In the genomic region with DNA sequence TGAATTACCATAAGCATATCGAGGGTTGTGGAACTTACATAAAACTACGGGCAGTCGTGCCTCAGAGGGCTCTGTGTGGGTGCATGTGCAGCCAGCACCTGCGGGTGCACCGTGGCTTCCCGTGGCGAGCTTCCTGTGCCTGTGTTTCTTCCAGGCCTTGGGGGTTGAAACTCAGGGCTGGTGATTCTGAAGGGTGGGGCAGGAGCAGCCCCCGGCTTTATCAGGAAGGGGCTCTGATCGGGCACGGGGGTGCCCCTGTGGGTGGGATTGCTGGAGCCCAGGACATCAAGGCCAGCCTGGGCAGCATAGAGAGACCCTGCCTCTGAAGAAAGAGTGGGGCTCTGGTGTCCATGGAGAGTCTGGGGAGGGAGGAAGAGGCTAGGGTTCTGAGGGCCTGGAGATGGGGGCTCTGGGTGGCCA, we compare ENCODE assay signal across 11 cellular contexts. TPM values are rescaled to one million over a fixed set of nuclear protein-coding genes. Genes with fewer than 3 reads are reported as not detected.
DNase-seq lines count a peak whose midpoint lies in the region; ATAC-seq and TF ChIP-seq lines count a peak whose summit lies in the region.
"Had no signal": no experiment of that assay in that cellular context is flagged by ENCODE, and none has a peak within 500 bp of the region (broad histone marks: within the 10 kb centered on the region; RNA-seq: fewer than 3 reads in every experiment).

No MANE protein-coding gene starts in this region.

- peaks cover 21% of the 10 kb centered on the region for H3K4me1 ChIP-seq in lower lobe of right lung
- H3K4me1 ChIP-seq in tibial nerve = peaks cover 0 to 18% (median 4%) of the 10 kb centered on the region in 4 donors

- no peaks in the 10 kb centered on the region for H3K36me3 ChIP-seq in lower lobe of right lung
- peaks cover 0 to 2% (median 0%) of the 10 kb centered on the region in 3 donors for H3K36me3 ChIP-seq in tibial nerve

- no peaks in the 10 kb centered on the region for H3K27me3 ChIP-seq in lower lobe of right lung (ENCODE audit: low read depth)
- H3K27me3 ChIP-seq in tibial nerve = no peaks in the 10 kb centered on the region

- no peak for TF ChIP-seq EP300 in tibial nerve (IDR thresholded peaks at IDR 0.05)

- H3K9me3 ChIP-seq in lower lobe of right lung (no peaks in the 10 kb centered on the region), tibial nerve (no peaks in the 10 kb centered on the region)

- TF ChIP-seq POLR2A in tibial nerve (IDR thresholded peaks at IDR 0.05) = no peak

- intact Hi-C loops in lower lobe of right lung (cut with DNase I) = no loop called here

- 79 to 84% methylated on average over 10 of the region's 10 CpGs for whole genome bisulfite sequencing in tibial nerve, 2 donors

- H3K9me3 Mint-ChIP-seq in activated T-cell treated with anti-CD3 and anti-CD28 coated beads, Interleukin-2, amount 50 U/mL, for 24 hours = no peaks in the 10 kb centered on the region
- H3K9me3 Mint-ChIP-seq in brain = peaks cover 1 to 9% (median 4%) of the 10 kb centered on the region in 5 experiments

- H3K27ac Mint-ChIP-seq in activated T-cell treated with anti-CD3 and anti-CD28 coated beads, Interleukin-2, amount 50 U/mL, for 24 hours = peak overlapping the region; percentile 10
- peak overlapping the region in 4 of 5 experiments; percentile 88 to 97 (median 90) for H3K27ac Mint-ChIP-seq in brain

- peak; percentile 32 for DNase-seq in activated T-cell treated with anti-CD3 and anti-CD28 coated beads, Interleukin-2, amount 50 U/mL, for 24 hours
- DNase-seq in activated T-cell treated with anti-CD3 and anti-CD28 coated beads for 4 hours (no peak), lower lobe of right lung (peak; percentile 38), tibial nerve (ENCODE audit: low spot score in 2 of 2) (peak in 1 of 2 donors; percentile 5)
- DNase-seq: activated CD8-positive, alpha-beta memory T cell treated with anti-CD3 and anti-CD28 coated beads, Interleukin-2, amount 50 U/mL, for 48 hours; stimulated activated CD4-positive, alpha-beta T cell treated with anti-CD3 and anti-CD28 coated beads, Interleukin-4, amount 100 ng/mL, for 24 hours had no signal

- peaks cover 21% of the 10 kb centered on the region for H3K4me1 Mint-ChIP-seq in activated T-cell treated with anti-CD3 and anti-CD28 coated beads, Interleukin-2, amount 50 U/mL, for 24 hours (ENCODE audit: low read depth)
- peaks cover 30% of the 10 kb centered on the region for H3K4me1 Mint-ChIP-seq in brain

- no peaks in the 10 kb centered on the region for H3K27me3 Mint-ChIP-seq in activated T-cell treated with anti-CD3 and anti-CD28 coated beads, Interleukin-2, amount 50 U/mL, for 24 hours
- no peaks in the 10 kb centered on the region for H3K27me3 Mint-ChIP-seq in brain

- TF ChIP-seq CTCF in brain (conservative IDR thresholded peaks at IDR 0.05) (no peak), lower lobe of right lung (IDR thresholded peaks at IDR 0.05) (no peak), tibial nerve (IDR thresholded peaks at IDR 0.05) (no peak)

- no peak overlapping the region for H3K4me3 Mint-ChIP-seq in activated T-cell treated with anti-CD3 and anti-CD28 coated beads, Interleukin-2, amount 50 U/mL, for 24 hours
- no peak overlapping the region for H3K4me3 Mint-ChIP-seq in brain

- no peak overlapping the region for H3K27ac ChIP-seq in lower lobe of right lung
- peak overlapping the region; percentile 33 to 81 (median 48) for H3K27ac ChIP-seq in tibial nerve

- ATAC-seq in lower lobe of right lung = peak; percentile 2 to 5
- ATAC-seq in GM18520 (IDR thresholded peaks at IDR 0.05; ENCODE audit: unreplicated experiment) = no peak
- no peak for ATAC-seq in HG02973 (IDR thresholded peaks at IDR 0.05; ENCODE audit: unreplicated experiment)
- ATAC-seq in GM21381 (IDR thresholded peaks at IDR 0.05; ENCODE audit: unreplicated experiment) = no peak

- no peak overlapping the region for H3K4me3 ChIP-seq in lower lobe of right lung
- no peak overlapping the region for H3K4me3 ChIP-seq in tibial nerve

- H3K36me3 Mint-ChIP-seq in activated T-cell treated with anti-CD3 and anti-CD28 coated beads, Interleukin-2, amount 50 U/mL, for 24 hours (ENCODE audit: low read depth) = peaks cover 17% of the 10 kb centered on the region
- peaks cover 19% of the 10 kb centered on the region for H3K36me3 Mint-ChIP-seq in brain

RNA-seq across cellular contexts. Expression of gene ATP4B, which starts 11.1 kb away (rescaled TPM):
- 1.8 TPM for polyA plus RNA-seq in brain (ENCODE audit: insufficient read depth, low read depth, low replicate concordance)
- total RNA-seq in lower lobe of right lung (not detected), tibial nerve (not detected)
- total RNA-seq: HT1080 had no signal

RNA-seq across cellular contexts. Expression of gene GRK1, which starts 20.1 kb away (rescaled TPM):
- polyA plus RNA-seq in brain (ENCODE audit: insufficient read depth, low read depth, low replicate concordance) = 2.5 TPM
- not detected for total RNA-seq in lower lobe of right lung
- not detected for total RNA-seq in tibial nerve
- total RNA-seq: HT1080 had no signal

Comparison
In these comparisons a context has a peak if more than half of its experiments do, and no peak if none do; other contexts are left out.
1. ATAC-seq: peak in lower lobe of right lung (2 of 2); none in GM18520 (single experiment), HG02973 (single experiment) and GM21381 (single experiment).